27 cellular contexts compared by ENCODE assay signal in genomic region chr17:41287050-41287449, GRCh38. TPM values are rescaled to one million over a fixed set of nuclear protein-coding genes. Genes with fewer than 3 reads are reported as not detected.
"Had no signal": no experiment of that assay in that cellular context is flagged by ENCODE, and none has a peak within 500 bp of the region (broad histone marks: within the 10 kb centered on the region; RNA-seq: fewer than 3 reads in every experiment).

No MANE protein-coding gene starts in this region.

- H3K4me1 ChIP-seq: body of pancreas, parathyroid adenoma, suprapubic skin, tibial nerve, uterus had no signal

- H3K27me3 ChIP-seq: body of pancreas, cardiac muscle cell, tibial nerve, uterus had no signal

- H3K9me3 ChIP-seq: body of pancreas, suprapubic skin, tibial nerve, uterus had no signal

- FAIRE-seq: small intestine had no signal

- H3K4me3 ChIP-seq: body of pancreas, cardiac muscle cell, suprapubic skin, tibial nerve, uterus had no signal

- H3K36me3 ChIP-seq: cardiac muscle cell, suprapubic skin, tibial nerve, uterus had no signal

- ATAC-seq: activated CD4-positive, alpha-beta T cell treated with anti-CD3 and anti-CD28 coated beads for 36 hours; activated naive CD8-positive, alpha-beta T cell treated with anti-CD3 and anti-CD28 coated beads, Interleukin-2, amount 50 U/mL, for 24 hours; body of pancreas; left cardiac atrium; sciatic nerve; stimulated activated effector memory CD8-positive, alpha-beta T cell treated with anti-CD3 and anti-CD28 coated beads, Interleukin-12 subunit alpha, Interleukin-12 subunit beta, amount 100 ng/mL, for 72 hours; stimulated activated naive CD8-positive, alpha-beta T cell treated with anti-CD3 and anti-CD28 coated beads, Interleukin-15, amount 100 ng/mL, for 72 hours had no signal

- H3K79me2 ChIP-seq: parathyroid adenoma had no signal

- H3K9ac ChIP-seq: parathyroid adenoma had no signal

- H2AFZ ChIP-seq: parathyroid adenoma had no signal

- DNase-seq: activated B cell treated with CpG ODN at 0.5 μM for 24 hours; activated CD4-positive, alpha-beta memory T cell treated with anti-CD3 and anti-CD28 coated beads, Interleukin-2, amount 10 ng/mL, durations not matched to agents 7 days and 5 days; activated CD4-positive, alpha-beta T cell treated with anti-CD3 and anti-CD28 coated beads for 36 hours; activated effector memory CD4-positive, alpha-beta T cell treated with anti-CD3 and anti-CD28 coated beads, Interleukin-2, amount 50 U/mL, for 16 hours; activated naive CD4-positive, alpha-beta T cell treated with anti-CD3 and anti-CD28 coated beads, Interleukin-2, amount 10 ng/mL, durations not matched to agents 7 days and 5 days; activated naive CD8-positive, alpha-beta T cell treated with anti-CD3 and anti-CD28 coated beads, Interleukin-2, amount 50 U/mL, for 24 hours; activated T-cell treated with anti-CD3 and anti-CD28 coated beads for 4 hours; anterior cingulate cortex; body of pancreas; cortex of kidney; foreskin fibroblast; left cardiac atrium; small intestine; stimulated activated CD4-positive, alpha-beta T cell treated with anti-CD3 and anti-CD28 coated beads, Interleukin-2, amount 100 ng/mL, for 24 hours; stimulated activated naive CD8-positive, alpha-beta T cell treated with anti-CD3 and anti-CD28 coated beads, Interleukin-15, amount 100 ng/mL, for 72 hours; T1000; uterus had no signal

- H3K27ac ChIP-seq: body of pancreas, cardiac muscle cell, epithelial cell of prostate, parathyroid adenoma, suprapubic skin, tibial nerve, uterus had no signal

RNA-seq across cellular contexts. Expression of gene KRTAP9-7, which starts 11.6 kb away (rescaled TPM):
- total RNA-seq: activated B cell treated with CpG ODN at 0.5 μM for 24 hours; activated CD4-positive, alpha-beta memory T cell treated with anti-CD3 and anti-CD28 coated beads, Interleukin-2, amount 10 ng/mL, durations not matched to agents 7 days and 5 days; activated CD4-positive, alpha-beta T cell treated with anti-CD3 and anti-CD28 coated beads for 36 hours; body of pancreas; cardiac muscle cell; cerebellum; left cardiac atrium; mononuclear cell; myocyte; sciatic nerve; tibial nerve; uterus had no signal
- polyA plus RNA-seq: cardiac muscle cell, small intestine had no signal

RNA-seq across cellular contexts. Expression of gene KRTAP29-1, which starts 15.6 kb away (rescaled TPM):
- total RNA-seq: activated B cell treated with CpG ODN at 0.5 μM for 24 hours; activated CD4-positive, alpha-beta memory T cell treated with anti-CD3 and anti-CD28 coated beads, Interleukin-2, amount 10 ng/mL, durations not matched to agents 7 days and 5 days; activated CD4-positive, alpha-beta T cell treated with anti-CD3 and anti-CD28 coated beads for 36 hours; body of pancreas; cardiac muscle cell; cerebellum; left cardiac atrium; mononuclear cell; myocyte; sciatic nerve; tibial nerve; uterus had no signal
- polyA plus RNA-seq: cardiac muscle cell, small intestine had no signal

RNA-seq across cellular contexts. Expression of gene KRTAP9-6, which starts 21.9 kb away (rescaled TPM):
- total RNA-seq: activated B cell treated with CpG ODN at 0.5 μM for 24 hours; activated CD4-positive, alpha-beta memory T cell treated with anti-CD3 and anti-CD28 coated beads, Interleukin-2, amount 10 ng/mL, durations not matched to agents 7 days and 5 days; activated CD4-positive, alpha-beta T cell treated with anti-CD3 and anti-CD28 coated beads for 36 hours; body of pancreas; cardiac muscle cell; cerebellum; left cardiac atrium; mononuclear cell; myocyte; sciatic nerve; tibial nerve; uterus had no signal
- polyA plus RNA-seq: cardiac muscle cell, small intestine had no signal

RNA-seq across cellular contexts. Expression of gene KRTAP16-1, which starts 22.1 kb away (rescaled TPM):
- total RNA-seq: activated B cell treated with CpG ODN at 0.5 μM for 24 hours; activated CD4-positive, alpha-beta T cell treated with anti-CD3 and anti-CD28 coated beads for 36 hours; body of pancreas; cardiac muscle cell; cerebellum; left cardiac atrium; myocyte; sciatic nerve; tibial nerve; uterus had no signal
- polyA plus RNA-seq: cardiac muscle cell, small intestine had no signal

RNA-seq across cellular contexts. Expression of gene KRTAP17-1, which starts 28.5 kb away (rescaled TPM):
- total RNA-seq: activated B cell treated with CpG ODN at 0.5 μM for 24 hours; activated CD4-positive, alpha-beta memory T cell treated with anti-CD3 and anti-CD28 coated beads, Interleukin-2, amount 10 ng/mL, durations not matched to agents 7 days and 5 days; activated CD4-positive, alpha-beta T cell treated with anti-CD3 and anti-CD28 coated beads for 36 hours; body of pancreas; cardiac muscle cell; cerebellum; left cardiac atrium; mononuclear cell; myocyte; sciatic nerve; tibial nerve; uterus had no signal
- polyA plus RNA-seq: cardiac muscle cell, small intestine had no signal
